Comparison of ENCODE assay signal across 14 cellular contexts in genomic region chr6:56864171-56864616, GRCh38.
DNase-seq lines count a peak whose midpoint lies in the region; ATAC-seq and TF ChIP-seq lines count a peak whose summit lies in the region.
"Had no signal": no experiment of that assay in that cellular context is flagged by ENCODE, and none has a peak within 500 bp of the region (broad histone marks: within the 10 kb centered on the region; RNA-seq: fewer than 3 reads in every experiment).

No MANE protein-coding gene starts in this region.

- no peaks in the 10 kb centered on the region for H3K27me3 Mint-ChIP-seq in MCF 10A (ENCODE audit: insufficient read depth, unreplicated experiment)

- POLR2A ChIA-PET in MCF 10A (lab: Yijun Ruan, JAX): interaction anchor here (0.6 to 2.3 kb wide), 4 partner anchors 10 to 515 kb away, joined by 3 to 7 read pairs (median 3); no protein-coding TSS in a partner anchor

- intact Hi-C loops in MCF 10A (cut with micrococcal nuclease): no loop called here
- intact Hi-C loops in breast epithelium (cut with DNase I; ENCODE audit: low total_unique reads): no loop called here

- peak; percentile 50 for ATAC-seq in RWPE2 (ENCODE audit: low read depth)
- ATAC-seq in GM19452 (IDR thresholded peaks at IDR 0.05; ENCODE audit: unreplicated experiment): no peak

- H3K4me3 ChIP-seq in breast epithelium: no peak overlapping the region
- H3K4me3 ChIP-seq in RWPE2 (ENCODE audit: severe bottlenecking): no peak overlapping the region
- H3K4me3 ChIP-seq in foreskin fibroblast (ENCODE audit: low read depth in 1 of 2, low read length in 2 of 2): no peak overlapping the region
- H3K4me3 ChIP-seq in effector memory CD4-positive, alpha-beta T cell (ENCODE audit: insufficient read depth, low read depth, low read length, poor library complexity, severe bottlenecking): no peak overlapping the region
- H3K4me3 ChIP-seq: prostate gland, testis had no signal

- TF ChIP-seq POLR2A in breast epithelium (IDR thresholded peaks at IDR 0.05) (no peak), erythroblast (IDR thresholded peaks at IDR 0.05; ENCODE audit: low read length) (no peak)

- H3K36me3 Mint-ChIP-seq in MCF 10A (ENCODE audit: insufficient read depth, unreplicated experiment): no peaks in the 10 kb centered on the region

- H3K4me3 Mint-ChIP-seq in MCF 10A (ENCODE audit: unreplicated experiment): peak overlapping the region; percentile 5

- H3K9me3 ChIP-seq in breast epithelium (no peaks in the 10 kb centered on the region), RWPE2 (ENCODE audit: severe bottlenecking) (no peaks in the 10 kb centered on the region)
- no peaks in the 10 kb centered on the region for H3K9me3 ChIP-seq in effector memory CD4-positive, alpha-beta T cell (ENCODE audit: control insufficient read depth, low read length)
- H3K9me3 ChIP-seq: prostate gland, testis had no signal

- no peaks in the 10 kb centered on the region for H3K4me1 ChIP-seq in breast epithelium
- H3K4me1 ChIP-seq in RWPE2 (ENCODE audit: insufficient read depth, poor library complexity, severe bottlenecking): peaks cover 73% of the 10 kb centered on the region
- no peaks in the 10 kb centered on the region for H3K4me1 ChIP-seq in effector memory CD4-positive, alpha-beta T cell (ENCODE audit: control insufficient read depth, insufficient read depth, low read length, poor library complexity, severe bottlenecking)
- H3K4me1 ChIP-seq: prostate gland, testis had no signal

- CTCF ChIA-PET in MCF 10A (lab: Yijun Ruan, JAX): interaction anchor here (0.5 to 11.3 kb wide), 5 partner anchors 11 to 167 kb away, joined by 3 to 84 read pairs (median 6); no protein-coding TSS in a partner anchor

- H3K27ac ChIP-seq in breast epithelium (no peak overlapping the region), RWPE2 (ENCODE audit: poor library complexity, severe bottlenecking) (peak overlapping the region; percentile 92)
- no peak overlapping the region for H3K27ac ChIP-seq in effector memory CD4-positive, alpha-beta T cell (ENCODE audit: insufficient read depth, low read length, poor library complexity, severe bottlenecking)
- H3K27ac ChIP-seq: prostate gland, testis had no signal

- no peaks in the 10 kb centered on the region for H3K36me3 ChIP-seq in breast epithelium
- no peaks in the 10 kb centered on the region for H3K36me3 ChIP-seq in RWPE2 (ENCODE audit: low read depth)
- no peaks in the 10 kb centered on the region for H3K36me3 ChIP-seq in effector memory CD4-positive, alpha-beta T cell (ENCODE audit: control insufficient read depth, insufficient read depth, low read length)
- H3K36me3 ChIP-seq: prostate gland had no signal

- BruUV-seq in MCF 10A (replicated peaks; lab: Mats Ljungman, UMichigan): no TSS peak

- H3K27me3 ChIP-seq in breast epithelium (no peaks in the 10 kb centered on the region), RWPE2 (ENCODE audit: insufficient read depth, poor library complexity, severe bottlenecking) (no peaks in the 10 kb centered on the region)
- H3K27me3 ChIP-seq in effector memory CD4-positive, alpha-beta T cell (replicated peaks; ENCODE audit: control insufficient read depth, insufficient read depth, low read length, poor library complexity, severe bottlenecking): no peaks in the 10 kb centered on the region
- H3K27me3 ChIP-seq: testis had no signal

- H3K9me3 Mint-ChIP-seq in MCF 10A (ENCODE audit: unreplicated experiment): no peaks in the 10 kb centered on the region

- no peak for TF ChIP-seq CTCF in MCF 10A (IDR thresholded peaks at IDR 0.05; ENCODE audit: unreplicated experiment)
- no peak for TF ChIP-seq CTCF in breast epithelium (IDR thresholded peaks at IDR 0.05)
- no peak for TF ChIP-seq CTCF in RWPE2 (IDR thresholded peaks at IDR 0.05; ENCODE audit: poor library complexity, severe bottlenecking)
- no peak for TF ChIP-seq CTCF in foreskin fibroblast (IDR thresholded peaks at IDR 0.05; ENCODE audit: low read depth, low read length)

- H3K4me1 Mint-ChIP-seq in MCF 10A (ENCODE audit: insufficient read depth, unreplicated experiment): peaks cover 47% of the 10 kb centered on the region

- H3K27ac Mint-ChIP-seq in MCF 10A (ENCODE audit: low read depth, unreplicated experiment): peak overlapping the region; percentile 77

- DNase-seq in MCF 10A (ENCODE audit: unreplicated experiment) (peak; percentile 34), breast epithelium (ENCODE audit: low spot score in 2 of 2) (no peak), RWPE2 (ENCODE audit: low spot score) (no peak), foreskin fibroblast (peak; percentile 41 to 68), erythroblast (lab: John Stamatoyannopoulos, UW) (no peak)
- no peak for DNase-seq in effector memory CD4-positive, alpha-beta T cell
- no peak for DNase-seq in activated CD4-positive, alpha-beta T cell treated with anti-CD3 and anti-CD28 coated beads, Interleukin-2, amount 50 U/mL, for 1 hour
- DNase-seq: activated CD4-positive, alpha-beta T cell treated with anti-CD3 and anti-CD28 coated beads for 4 hours; islet precursor cell; NCI-H446; T-helper 2 cell; testis had no signal

Comparison
In these comparisons a context has a peak if more than half of its experiments do, and no peak if none do; other contexts are left out.
1. DNase-seq: peak in MCF 10A (single experiment) and foreskin fibroblast (2 of 2); none in breast epithelium (0 of 2), RWPE2 (single experiment), effector memory CD4-positive, alpha-beta T cell (0 of 3), activated CD4-positive, alpha-beta T cell treated with anti-CD3 and anti-CD28 coated beads, Interleukin-2, amount 50 U/mL, for 1 hour (single experiment) and erythroblast (0 of 2).